ENCODE assay signal across 17 cellular contexts in the genomic region with DNA sequence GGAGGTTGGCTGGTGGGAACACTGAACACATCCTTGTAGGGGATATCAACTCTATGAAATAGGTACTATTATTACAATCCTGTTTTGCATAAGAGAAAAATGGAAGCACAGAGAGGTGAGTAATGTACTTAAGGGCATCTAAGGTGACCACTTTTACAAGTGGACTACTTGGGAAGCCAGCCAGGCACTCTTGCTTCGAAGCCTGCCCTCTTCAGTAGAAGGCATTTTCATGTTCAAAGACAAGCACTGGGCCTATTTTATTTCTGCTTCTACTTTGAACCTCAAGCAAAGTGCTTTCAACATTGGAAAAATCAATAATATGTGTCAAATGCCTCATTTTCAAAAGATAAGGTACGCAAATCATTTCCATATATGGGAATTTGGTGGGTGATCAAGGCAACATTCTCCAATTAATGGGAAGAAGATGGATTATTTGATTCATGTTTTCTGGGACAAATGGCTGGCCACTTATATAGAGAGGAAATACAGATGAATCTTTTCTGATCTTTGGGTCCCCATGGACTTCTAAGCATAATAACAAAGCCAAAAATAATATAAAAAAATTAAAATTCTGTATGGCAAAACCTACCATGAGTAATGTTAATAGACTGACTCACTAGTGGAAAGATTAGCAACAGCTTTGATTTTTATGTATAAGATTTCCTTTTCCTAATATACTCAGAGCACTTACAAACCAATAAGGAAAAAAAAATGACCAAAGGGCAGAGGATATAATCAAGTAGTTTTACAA.
DNase-seq lines count a peak whose midpoint lies in the region; ATAC-seq and TF ChIP-seq lines count a peak whose summit lies in the region.
"Had no signal": no experiment of that assay in that cellular context is flagged by ENCODE, and none has a peak within 500 bp of the region (broad histone marks: within the 10 kb centered on the region; RNA-seq: fewer than 3 reads in every experiment).

No MANE protein-coding gene starts in this region.

- H3K36me3 ChIP-seq in osteoblast (ENCODE audit: insufficient read depth, low read length), result no peaks in the 10 kb centered on the region
- H3K36me3 ChIP-seq: BLaER1 treated with 17β-estradiol and CSF1 and Interleukin-3, amounts not matched to agents 10 nM and 100 nM had no signal

- peaks cover 46% of the 10 kb centered on the region for H3K4me1 ChIP-seq in osteoblast (ENCODE audit: insufficient read depth, low read length)
- H3K4me1 ChIP-seq: BLaER1 treated with 17β-estradiol and CSF1 and Interleukin-3, amounts not matched to agents 10 nM and 100 nM had no signal

- TF ChIP-seq CTCF in osteoblast (IDR thresholded peaks at IDR 0.05; ENCODE audit: extremely low read depth, low read depth, low read length), result no peak

- H3K4me3 ChIP-seq in osteoblast (ENCODE audit: insufficient read depth, low read length), result no peak overlapping the region
- H3K4me3 ChIP-seq: BLaER1 treated with 17β-estradiol and CSF1 and Interleukin-3, amounts not matched to agents 10 nM and 100 nM had no signal

- no peak for ATAC-seq in GM18498 (IDR thresholded peaks at IDR 0.05; ENCODE audit: unreplicated experiment)

- H3K27me3 ChIP-seq in osteoblast (ENCODE audit: insufficient read depth, low read length), result no peaks in the 10 kb centered on the region
- H3K27me3 ChIP-seq: BLaER1 treated with 17β-estradiol and CSF1 and Interleukin-3, amounts not matched to agents 10 nM and 100 nM had no signal

- peak overlapping the region; percentile 71 for H3K27ac ChIP-seq in osteoblast (ENCODE audit: low read depth, low read length)
- H3K27ac ChIP-seq: BLaER1 treated with 17β-estradiol and CSF1 and Interleukin-3, amounts not matched to agents 10 nM and 100 nM had no signal

- H3K79me2 ChIP-seq in osteoblast (ENCODE audit: insufficient read depth, low read length), result no peaks in the 10 kb centered on the region

- DNase-seq in DMS79 treated with DMSO at 0.1 percent for 48 hours (lab: John Stamatoyannopoulos, UW), result peak; percentile 11
- no peak for DNase-seq in DMS79 (lab: John Stamatoyannopoulos, UW)
- peak; percentile 27 for DNase-seq in NCI-H2029 (lab: John Stamatoyannopoulos, UW)
- DNase-seq in fibroblast of gingiva (ENCODE audit: low read depth), result peak; percentile 46
- DNase-seq in osteoblast (ENCODE audit: insufficient read length, low spot score, missing footprints), result no peak
- no peak for DNase-seq in stimulated activated CD4-positive, alpha-beta T cell treated with anti-CD3 and anti-CD28 coated beads, Interleukin-15, amount 100 ng/mL, for 24 hours
- DNase-seq in AML-193 (lab: John Stamatoyannopoulos, UW), result no peak
- DNase-seq: 8988T; CD8-positive, alpha-beta memory T cell; GF-D8; HCEC 1CT; NCI-H146; NCI-H69; OCI-M1; SIG-M5 had no signal

- no peak overlapping the region for H2AFZ ChIP-seq in osteoblast (ENCODE audit: low read length)

- no peaks in the 10 kb centered on the region for H3K9me3 ChIP-seq in osteoblast (ENCODE audit: low read depth, low read length)
- H3K9me3 ChIP-seq: BLaER1 treated with 17β-estradiol and CSF1 and Interleukin-3, amounts not matched to agents 10 nM and 100 nM had no signal

- H4K20me1 ChIP-seq in osteoblast (ENCODE audit: insufficient read depth, low read length), result no peaks in the 10 kb centered on the region
- H4K20me1 ChIP-seq: BLaER1 treated with 17β-estradiol and CSF1 and Interleukin-3, amounts not matched to agents 10 nM and 100 nM had no signal

- peak overlapping the region; percentile 19 for H3K4me2 ChIP-seq in osteoblast (ENCODE audit: insufficient read depth, low read length)
- H3K4me2 ChIP-seq: BLaER1 treated with 17β-estradiol and CSF1 and Interleukin-3, amounts not matched to agents 10 nM and 100 nM had no signal

Comparison
In these comparisons a context has a peak if more than half of its experiments do, and no peak if none do; other contexts are left out.
1. DNase-seq: peak in DMS79 treated with DMSO at 0.1 percent for 48 hours (single experiment), NCI-H2029 (single experiment) and fibroblast of gingiva (single experiment); none in DMS79 (single experiment), osteoblast (single experiment), stimulated activated CD4-positive, alpha-beta T cell treated with anti-CD3 and anti-CD28 coated beads, Interleukin-15, amount 100 ng/mL, for 24 hours (single experiment) and AML-193 (0 of 2).